In genomic region chr4:37985730-37986275, GRCh38 we compare ENCODE assay signal across 1 cellular context.
TF ChIP-seq lines count a peak whose summit lies in the region.

No MANE protein-coding gene starts in this region.

TF ChIP-seq in GM23338, 12 proteins besides CTCF, POLR2A, EP300 and RAD21:
- TF ChIP-seq NANOG (IDR thresholded peaks at IDR 0.05; ENCODE audit: borderline replicate concordance): no peak
